ENCODE assay signal across 12 cellular contexts in the genomic region with DNA sequence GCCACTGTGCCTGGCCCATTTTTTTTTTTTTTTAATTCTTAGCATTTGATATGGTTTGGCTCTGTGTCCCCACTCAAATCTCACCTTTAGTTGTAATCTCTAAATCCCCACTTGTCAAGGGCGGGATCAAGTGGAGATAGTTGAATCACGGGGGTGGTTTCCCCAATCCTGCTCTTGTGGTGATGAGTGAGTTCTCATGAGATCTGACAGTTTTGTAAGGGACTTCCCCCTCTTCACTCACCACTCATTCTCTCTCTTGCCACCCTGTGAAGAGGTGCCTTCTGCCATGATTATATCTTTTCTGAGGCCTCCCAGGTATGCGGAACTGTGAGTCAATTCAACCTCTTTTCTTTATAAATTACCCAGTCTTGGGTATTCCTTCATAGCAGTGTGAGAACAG. TPM values are rescaled to one million over a fixed set of nuclear protein-coding genes. Genes with fewer than 3 reads are reported as not detected.
A peak's percentile ranks its signal among the peaks of the same experiment; 100 is the strongest.
DNase-seq lines count a peak whose midpoint lies in the region; ATAC-seq and FAIRE-seq lines count a peak whose summit lies in the region.
"Had no signal": no experiment of that assay in that cellular context is flagged by ENCODE, and none has a peak within 500 bp of the region (broad histone marks: within the 10 kb centered on the region; RNA-seq: fewer than 3 reads in every experiment).

No MANE protein-coding gene starts in this region.

- peaks cover 10% of the 10 kb centered on the region for H3K9me3 Mint-ChIP-seq in activated naive CD4-positive, alpha-beta T cell treated with anti-CD3 and anti-CD28 coated beads, Interleukin-2, amount 10 ng/mL, durations not matched to agents 7 days and 5 days
- H3K9me3 Mint-ChIP-seq in activated T-helper 17 cell treated with anti-CD3 and anti-CD28 coated beads, Interleukin-2, amount 50 U/mL, for 72 hours: peaks cover 16% of the 10 kb centered on the region
- peaks cover 29 to 38% of the 10 kb centered on the region in 2 donors for H3K9me3 Mint-ChIP-seq in stimulated activated naive CD8-positive, alpha-beta T cell treated with anti-CD3 and anti-CD28 coated beads, Interleukin-15, amount 100 ng/mL, for 72 hours

- H3K4me3 Mint-ChIP-seq in activated naive CD4-positive, alpha-beta T cell treated with anti-CD3 and anti-CD28 coated beads, Interleukin-2, amount 10 ng/mL, durations not matched to agents 7 days and 5 days: no peak overlapping the region
- H3K4me3 Mint-ChIP-seq in activated T-helper 17 cell treated with anti-CD3 and anti-CD28 coated beads, Interleukin-2, amount 50 U/mL, for 72 hours: no peak overlapping the region
- H3K4me3 Mint-ChIP-seq in stimulated activated naive CD8-positive, alpha-beta T cell treated with anti-CD3 and anti-CD28 coated beads, Interleukin-15, amount 100 ng/mL, for 72 hours: no peak overlapping the region

- peak; percentile 99 for ATAC-seq in activated T-helper 17 cell treated with anti-CD3 and anti-CD28 coated beads, Interleukin-2, amount 50 U/mL, for 72 hours (replicated peaks)
- peak; percentile 99 for ATAC-seq in stimulated activated naive CD8-positive, alpha-beta T cell treated with anti-CD3 and anti-CD28 coated beads, Interleukin-15, amount 100 ng/mL, for 72 hours
- ATAC-seq in HG02852 (IDR thresholded peaks at IDR 0.05; ENCODE audit: unreplicated experiment): no peak
- ATAC-seq: left ventricle myocardium superior; naive thymus-derived CD4-positive, alpha-beta T cell; upper lobe of right lung had no signal

- H3K27me3 Mint-ChIP-seq in activated naive CD4-positive, alpha-beta T cell treated with anti-CD3 and anti-CD28 coated beads, Interleukin-2, amount 10 ng/mL, durations not matched to agents 7 days and 5 days: no peaks in the 10 kb centered on the region
- H3K27me3 Mint-ChIP-seq in activated T-helper 17 cell treated with anti-CD3 and anti-CD28 coated beads, Interleukin-2, amount 50 U/mL, for 72 hours: no peaks in the 10 kb centered on the region
- H3K27me3 Mint-ChIP-seq in stimulated activated naive CD8-positive, alpha-beta T cell treated with anti-CD3 and anti-CD28 coated beads, Interleukin-15, amount 100 ng/mL, for 72 hours: no peaks in the 10 kb centered on the region
- H3K27me3 Mint-ChIP-seq: naive thymus-derived CD4-positive, alpha-beta T cell had no signal

- CTCF ChIA-PET in activated naive CD4-positive, alpha-beta T cell treated with anti-CD3 and anti-CD28 coated beads, Interleukin-2, amount 10 ng/mL, durations not matched to agents 7 days and 5 days (lab: Charles Lee): no interaction called here

- H3K27ac Mint-ChIP-seq in activated naive CD4-positive, alpha-beta T cell treated with anti-CD3 and anti-CD28 coated beads, Interleukin-2, amount 10 ng/mL, durations not matched to agents 7 days and 5 days: no peak overlapping the region
- no peak overlapping the region for H3K27ac Mint-ChIP-seq in activated T-helper 17 cell treated with anti-CD3 and anti-CD28 coated beads, Interleukin-2, amount 50 U/mL, for 72 hours
- H3K27ac Mint-ChIP-seq in stimulated activated naive CD8-positive, alpha-beta T cell treated with anti-CD3 and anti-CD28 coated beads, Interleukin-15, amount 100 ng/mL, for 72 hours: no peak overlapping the region
- H3K27ac Mint-ChIP-seq: naive thymus-derived CD4-positive, alpha-beta T cell had no signal

- H3K36me3 Mint-ChIP-seq in activated naive CD4-positive, alpha-beta T cell treated with anti-CD3 and anti-CD28 coated beads, Interleukin-2, amount 10 ng/mL, durations not matched to agents 7 days and 5 days: no peaks in the 10 kb centered on the region
- no peaks in the 10 kb centered on the region for H3K36me3 Mint-ChIP-seq in activated T-helper 17 cell treated with anti-CD3 and anti-CD28 coated beads, Interleukin-2, amount 50 U/mL, for 72 hours (ENCODE audit: low read depth)

- H3K4me1 Mint-ChIP-seq in activated naive CD4-positive, alpha-beta T cell treated with anti-CD3 and anti-CD28 coated beads, Interleukin-2, amount 10 ng/mL, durations not matched to agents 7 days and 5 days: no peaks in the 10 kb centered on the region
- peaks cover 9% of the 10 kb centered on the region for H3K4me1 Mint-ChIP-seq in activated T-helper 17 cell treated with anti-CD3 and anti-CD28 coated beads, Interleukin-2, amount 50 U/mL, for 72 hours
- peaks cover 10% of the 10 kb centered on the region for H3K4me1 Mint-ChIP-seq in stimulated activated naive CD8-positive, alpha-beta T cell treated with anti-CD3 and anti-CD28 coated beads, Interleukin-15, amount 100 ng/mL, for 72 hours

- FAIRE-seq in GM19239 (lab: Jason Lieb, UNC): no peak

- DNase-seq in activated naive CD4-positive, alpha-beta T cell treated with Interleukin-2 at 50 U/mL for 16 hours: peak; percentile 56
- DNase-seq in activated naive CD4-positive, alpha-beta T cell treated with anti-CD3 and anti-CD28 coated beads, Interleukin-2, amount 10 ng/mL, durations not matched to agents 7 days and 5 days: no peak
- DNase-seq in stimulated activated CD4-positive, alpha-beta T cell treated with anti-CD3 and anti-CD28 coated beads, Interleukin-15, amount 100 ng/mL, for 48 hours (ENCODE audit: low read depth in 2 of 2): peak; percentile 40 to 49
- DNase-seq in stimulated activated naive CD8-positive, alpha-beta T cell treated with anti-CD3 and anti-CD28 coated beads, Interleukin-15, amount 100 ng/mL, for 72 hours: peak in 1 of 2 donors; percentile 59
- DNase-seq in DMS53 treated with DMSO at 0.1 percent for 48 hours (lab: John Stamatoyannopoulos, UW; ENCODE audit: unreplicated experiment) (no peak), GM19239 (ENCODE audit: insufficient read length, low spot score) (no peak)
- DNase-seq: colonic mucosa, left ventricle myocardium superior, upper lobe of right lung had no signal

RNA-seq across cellular contexts. Expression of a gene that starts 27.2 kb away (rescaled TPM):
- total RNA-seq in activated T-helper 17 cell treated with anti-CD3 and anti-CD28 coated beads, Interleukin-2, amount 50 U/mL, for 72 hours: 10 to 100 TPM; 13.6 to 30.4 TPM

RNA-seq across cellular contexts. Expression of a gene that starts 27.4 kb away (rescaled TPM):
- total RNA-seq in activated T-helper 17 cell treated with anti-CD3 and anti-CD28 coated beads, Interleukin-2, amount 50 U/mL, for 72 hours: 10 to 100 TPM in 1 of 2 donors, 1 to 10 TPM in 1; 6.8 to 11.2 TPM

Comparison
In these comparisons a context has a peak if more than half of its experiments do, and no peak if none do; other contexts are left out.
1. DNase-seq: peak in activated naive CD4-positive, alpha-beta T cell treated with Interleukin-2 at 50 U/mL for 16 hours (single experiment) and stimulated activated CD4-positive, alpha-beta T cell treated with anti-CD3 and anti-CD28 coated beads, Interleukin-15, amount 100 ng/mL, for 48 hours (2 of 2); none in activated naive CD4-positive, alpha-beta T cell treated with anti-CD3 and anti-CD28 coated beads, Interleukin-2, amount 10 ng/mL, durations not matched to agents 7 days and 5 days (single experiment), DMS53 treated with DMSO at 0.1 percent for 48 hours (single experiment) and GM19239 (single experiment).